ENCODE assay signal across 8 cellular contexts in genomic region chr2:127525692-127526141, GRCh38. TPM values are rescaled to one million over a fixed set of nuclear protein-coding genes. Genes with fewer than 3 reads are reported as not detected.
DNase-seq lines count a peak whose midpoint lies in the region; ATAC-seq, FAIRE-seq and TF ChIP-seq lines count a peak whose summit lies in the region.

No MANE protein-coding gene starts in this region.

- no peaks in the 10 kb centered on the region for H3K9me1 ChIP-seq in endothelial cell of umbilical vein (replicated peaks; ENCODE audit: control insufficient read depth, extremely low read depth, insufficient read depth, low read length)

- CTCF ChIA-PET in HEK293 (lab: Yijun Ruan, JAX) (interaction anchor here (1.0 kb wide), 1 partner anchor 15 kb away, joined by 3 read pairs; no protein-coding TSS in a partner anchor), endothelial cell of umbilical vein (lab: Charles Lee) (interaction anchor here (1.0 to 2.0 kb wide), 8 partner anchors 10 to 170 kb away, joined by 3 to 17 read pairs (median 4); partner anchors contain the start of gene LIMS2)

- H3K9me3 ChIP-seq in HEK293 (ENCODE audit: control insufficient read depth, insufficient read depth, low read depth, low read length) (no peaks in the 10 kb centered on the region), SU-DHL-6 (ENCODE audit: insufficient read depth, low read length) (no peaks in the 10 kb centered on the region), endothelial cell of umbilical vein (replicated peaks; ENCODE audit: control insufficient read depth, insufficient read depth, low read length) (no peaks in the 10 kb centered on the region)

- no peaks in the 10 kb centered on the region for H3K27me3 Mint-ChIP-seq in naive thymus-derived CD8-positive, alpha-beta T cell

- TF ChIP-seq CTCF in HEK293 (tag by site-specific recombination; IDR thresholded peaks at IDR 0.05): no peak
- TF ChIP-seq CTCF in SU-DHL-6 (IDR thresholded peaks at IDR 0.05; ENCODE audit: insufficient read depth, low read length, poor library complexity, severe bottlenecking): no peak
- TF ChIP-seq CTCF in endothelial cell of umbilical vein (IDR thresholded peaks at IDR 0.05; ENCODE audit: extremely low read depth in 1 of 2, insufficient read depth in 1 of 2, low read depth in 1 of 2, low read length in 2 of 2): no peak

- H3K9ac ChIP-seq in SU-DHL-6 (ENCODE audit: low read length) (peak overlapping the region; percentile 78), endothelial cell of umbilical vein (replicated peaks; ENCODE audit: extremely low read depth, insufficient read depth, low read length) (peak overlapping the region; percentile 99)

- intact Hi-C loops in endothelial cell of umbilical vein (cut with micrococcal nuclease): loop anchor here (1.0 to 2.0 kb wide), 5 partner anchors 17 to 285 kb away; partner anchors contain the start of genes SFT2D3 and WDR33

- BruUV-seq in endothelial cell of umbilical vein (replicated peaks; lab: Mats Ljungman, UMichigan): TSS peak; percentile 52

- peaks cover 17 to 57% (median 42%) of the 10 kb centered on the region in 4 donors for H3K4me1 Mint-ChIP-seq in naive thymus-derived CD8-positive, alpha-beta T cell

- dilution Hi-C loops in endothelial cell of umbilical vein (cut with MboI; ENCODE audit: extremely low pct_ligation_motif_present, low sequenced_read_pairs): no loop called here

- peak overlapping the region; percentile 97 to 100 (median 99) for H3K27ac Mint-ChIP-seq in naive thymus-derived CD8-positive, alpha-beta T cell

- peak; percentile 48 for FAIRE-seq in endothelial cell of umbilical vein (lab: Jason Lieb, UNC)

- POLR2A ChIA-PET in HEK293 (lab: Yijun Ruan, JAX): interaction anchor here (0.6 to 2.0 kb wide), 8 partner anchors 8 to 283 kb away, joined by 3 to 19 read pairs (median 4); partner anchors contain the start of gene ERCC3
- POLR2A ChIA-PET in endothelial cell of umbilical vein (lab: Charles Lee): interaction anchor here (1.7 kb wide), 1 partner anchor 17 kb away, joined by 4 read pairs; no protein-coding TSS in a partner anchor
- POLR2A ChIA-PET in naive thymus-derived CD8-positive, alpha-beta T cell (lab: Charles Lee): interaction anchor here (0.7 to 2.4 kb wide), 4 partner anchors 19 to 566 kb away, joined by 3 to 9 read pairs (median 4); partner anchors contain the start of genes MAP3K2, SAP130 and UGGT1

- peaks cover 0 to 31% (median 0%) of the 10 kb centered on the region in 3 donors for H3K36me3 Mint-ChIP-seq in naive thymus-derived CD8-positive, alpha-beta T cell

- peak overlapping the region; percentile 88 for H3K4me3 ChIP-seq in HEK293 (ENCODE audit: low read depth, low read length)
- peak overlapping the region; percentile 61 for H3K4me3 ChIP-seq in SU-DHL-6 (ENCODE audit: insufficient read depth, low read length, poor library complexity, severe bottlenecking)
- peak overlapping the region; percentile 78 to 92 (median 88) for H3K4me3 ChIP-seq in endothelial cell of umbilical vein (replicated peaks in 1 of 3; ENCODE audit: insufficient read depth in 1 of 3, low read depth in 1 of 3, low read length in 3 of 3)

- peaks cover 23 to 35% of the 10 kb centered on the region in 2 experiments for H3K36me3 ChIP-seq in HEK293 (ENCODE audit: control insufficient read depth in 2 of 2, insufficient read depth in 1 of 2, low read length in 2 of 2)
- peaks cover 4% of the 10 kb centered on the region; the same call in 1 of the 2 replicates for H3K36me3 ChIP-seq in SU-DHL-6 (ENCODE audit: low read length)
- peaks cover 0 to 6% of the 10 kb centered on the region in 2 experiments for H3K36me3 ChIP-seq in endothelial cell of umbilical vein (ENCODE audit: control insufficient read depth in 2 of 2, extremely low read depth in 1 of 2, insufficient read depth in 2 of 2, low read length in 2 of 2)

- H3K27ac ChIP-seq in HEK293 (ENCODE audit: extremely low read depth, low read depth, low read length) (peak overlapping the region; percentile 73), SU-DHL-6 (ENCODE audit: low read depth, low read length) (peak overlapping the region; percentile 65), endothelial cell of umbilical vein (ENCODE audit: insufficient read depth, low read depth, low read length) (peak overlapping the region; percentile 100)

- H4K20me1 ChIP-seq in SU-DHL-6 (ENCODE audit: low read depth, low read length) (no peaks in the 10 kb centered on the region), endothelial cell of umbilical vein (replicated peaks; ENCODE audit: control insufficient read depth, extremely low read depth, insufficient read depth, low read length) (no peaks in the 10 kb centered on the region)

- no peak for TF ChIP-seq POLR2A in endothelial cell of umbilical vein (IDR thresholded peaks at IDR 0.05; ENCODE audit: low read depth, low read length)

- DNase-seq in CD1c-positive myeloid dendritic cell (ENCODE audit: extremely low spot score) (peak; percentile 38), endothelial cell of umbilical vein (ENCODE audit: low read depth, low spot score) (no peak), NCI-H1930 (lab: John Stamatoyannopoulos, UW) (no peak), HuH-7 (ENCODE audit: low spot score) (no peak), middle frontal gyrus (ENCODE audit: extremely low spot score, low spot score) (no peak)
- DNase-seq in naive thymus-derived CD8-positive, alpha-beta T cell: no peak

- peaks cover 4% of the 10 kb centered on the region; the same call in 1 of the 2 replicates for H3K4me1 ChIP-seq in HEK293 (ENCODE audit: control insufficient read depth, insufficient read depth, low read length)
- peaks cover 11% of the 10 kb centered on the region for H3K4me1 ChIP-seq in endothelial cell of umbilical vein (ENCODE audit: control insufficient read depth, extremely low read depth, insufficient read depth, low read length)

- H3K4me3 Mint-ChIP-seq in naive thymus-derived CD8-positive, alpha-beta T cell: peak overlapping the region; percentile 88 to 99 (median 96)

- H3K27me3 ChIP-seq in SU-DHL-6 (ENCODE audit: low read length) (no peaks in the 10 kb centered on the region), endothelial cell of umbilical vein (ENCODE audit: control insufficient read depth in 2 of 2, insufficient read depth in 2 of 2, low read length in 2 of 2) (no peaks in the 10 kb centered on the region)

- no peaks in the 10 kb centered on the region for H3F3A ChIP-seq in SU-DHL-6 (ENCODE audit: insufficient read depth)

- peaks cover 53% of the 10 kb centered on the region for H3K79me2 ChIP-seq in SU-DHL-6 (ENCODE audit: insufficient read depth, low read length)
- H3K79me2 ChIP-seq in endothelial cell of umbilical vein (ENCODE audit: control insufficient read depth, insufficient read depth, low read length): peaks cover 49% of the 10 kb centered on the region

- H3K9me2 ChIP-seq in SU-DHL-6 (replicated peaks; ENCODE audit: insufficient read depth, low read length): no peaks in the 10 kb centered on the region

- no peak for ATAC-seq in naive thymus-derived CD8-positive, alpha-beta T cell

- H2AFZ ChIP-seq in SU-DHL-6 (ENCODE audit: low read depth, low read length, severe bottlenecking): peak overlapping the region; percentile 84
- peak overlapping the region; percentile 82 for H2AFZ ChIP-seq in endothelial cell of umbilical vein (ENCODE audit: low read depth, low read length)

- H3K9me3 Mint-ChIP-seq in naive thymus-derived CD8-positive, alpha-beta T cell: no peaks in the 10 kb centered on the region

- H3K4me2 ChIP-seq in SU-DHL-6 (ENCODE audit: low read depth, low read length, poor library complexity, severe bottlenecking) (peak overlapping the region; percentile 72), endothelial cell of umbilical vein (ENCODE audit: insufficient read depth, low read length) (peak overlapping the region; percentile 67)

TF ChIP-seq in HEK293, 187 proteins besides CTCF, POLR2A, EP300 and RAD21 (continues in another document):
- peak; percentile 87 for TF ChIP-seq GLIS2 (tag by site-specific recombination; IDR thresholded peaks at IDR 0.05)

TF ChIP-seq in endothelial cell of umbilical vein, 7 proteins besides CTCF, POLR2A, EP300 and RAD21 (continues in another document):
- TF ChIP-seq EZH2 (IDR thresholded peaks at IDR 0.05; ENCODE audit: borderline replicate concordance, low read depth, low read length, severe bottlenecking) (no peak), POLR2AphosphoS5 (IDR thresholded peaks at IDR 0.05; ENCODE audit: insufficient read depth, low read depth, low read length) (no peak), FOS (IDR thresholded peaks at IDR 0.05; ENCODE audit: borderline replicate concordance, insufficient read depth, low read length) (no peak), JUN (IDR thresholded peaks at IDR 0.05; ENCODE audit: borderline replicate concordance, insufficient read depth, insufficient read length, low read depth) (no peak), GATA2 (IDR thresholded peaks at IDR 0.05; ENCODE audit: insufficient read depth, insufficient read length, low read depth, low read length) (no peak), MYC (IDR thresholded peaks at IDR 0.05; ENCODE audit: low read depth, low read length) (no peak)

RNA-seq across cellular contexts. Expression of gene IWS1, which starts 0.6 kb away (rescaled TPM):
- 44.9 and 51.0 TPM in 2 replicates for total RNA-seq in endothelial cell of umbilical vein
- 10.4 and 14.7 TPM in 2 replicates for polyA plus RNA-seq in endothelial cell of umbilical vein
- 30.2 and 32.8 TPM in 2 replicates for polyA plus RNA-seq in endothelial cell of umbilical vein (2011; cell fraction: cytosol; rRNA removed)
- 37.0 and 49.6 TPM in 2 replicates for polyA plus RNA-seq in endothelial cell of umbilical vein (2011; cell fraction: nucleus; rRNA removed)
- 49.2 and 59.4 TPM in 2 replicates for polyA plus RNA-seq in endothelial cell of umbilical vein (2012)
- polyA minus RNA-seq in endothelial cell of umbilical vein: 15.6 and 16.1 TPM in 2 replicates
- polyA minus RNA-seq in endothelial cell of umbilical vein (2011; cell fraction: cytosol; rRNA and poly(A)+ RNA removed): 20.5 TPM
- 21.5 and 26.4 TPM in 2 replicates for polyA minus RNA-seq in endothelial cell of umbilical vein (2011; cell fraction: nucleus; rRNA and poly(A)+ RNA removed)
- 10 to 100 TPM; 47.2 to 50.7 TPM for total RNA-seq in naive thymus-derived CD8-positive, alpha-beta T cell
- 10 to 100 TPM; 12.4 to 30.1 (median 19.3) TPM for polyA plus RNA-seq in naive thymus-derived CD8-positive, alpha-beta T cell

RNA-seq across cellular contexts. Expression of gene MYO7B, which starts 9.8 kb away (rescaled TPM):
- 0.09 TPM in 1 of 2 replicates, not detected in the other for total RNA-seq in endothelial cell of umbilical vein
- polyA plus RNA-seq in endothelial cell of umbilical vein: 0.17 and 0.18 TPM in 2 replicates
- 0.17 and 0.28 TPM in 2 replicates for polyA plus RNA-seq in endothelial cell of umbilical vein (2011; cell fraction: cytosol; rRNA removed)
- 0.20 and 0.45 TPM in 2 replicates for polyA plus RNA-seq in endothelial cell of umbilical vein (2011; cell fraction: nucleus; rRNA removed)
- 0.11 and 0.29 TPM in 2 replicates for polyA plus RNA-seq in endothelial cell of umbilical vein (2012)
- polyA minus RNA-seq in endothelial cell of umbilical vein: 0.13 and 0.34 TPM in 2 replicates
- not detected for polyA minus RNA-seq in endothelial cell of umbilical vein (2011; cell fraction: cytosol; rRNA and poly(A)+ RNA removed)
- polyA minus RNA-seq in endothelial cell of umbilical vein (2011; cell fraction: nucleus; rRNA and poly(A)+ RNA removed): 0.19 and 0.29 TPM in 2 replicates
- under 1 TPM; 0.26 to 0.58 TPM for total RNA-seq in naive thymus-derived CD8-positive, alpha-beta T cell
- polyA plus RNA-seq in naive thymus-derived CD8-positive, alpha-beta T cell: under 1 TPM in 2 of 3 donors, not detected in 1; 0.21 to 0.42 TPM
